ENCODE assay signal across 14 cellular contexts in the genomic region with DNA sequence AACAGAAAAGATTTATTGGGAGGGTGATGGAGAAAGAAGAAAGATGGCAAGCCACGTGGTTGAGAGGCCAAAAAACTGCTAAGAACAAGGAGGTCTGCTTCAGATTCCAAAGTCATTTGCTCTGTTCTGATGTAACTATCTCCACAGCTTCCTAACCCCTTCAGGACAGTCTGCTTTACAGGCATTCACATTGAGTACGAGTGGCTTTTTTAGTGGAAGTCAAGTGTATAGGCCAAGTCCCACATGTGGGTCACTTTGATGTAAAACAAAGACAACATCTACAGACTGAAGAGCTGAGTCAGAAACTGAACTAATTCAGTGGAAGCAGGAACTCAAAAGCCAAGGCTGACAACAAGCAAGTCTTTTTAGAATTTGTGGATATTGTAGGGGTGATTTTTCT.
DNase-seq lines count a peak whose midpoint lies in the region; ATAC-seq and TF ChIP-seq lines count a peak whose summit lies in the region.
"Had no signal": no experiment of that assay in that cellular context is flagged by ENCODE, and none has a peak within 500 bp of the region (broad histone marks: within the 10 kb centered on the region; RNA-seq: fewer than 3 reads in every experiment).

No MANE protein-coding gene starts in this region.

- ATAC-seq in lung (ENCODE audit: insufficient read depth, low FRiP score) (no peak), upper lobe of right lung (peak; percentile 48), lower lobe of right lung (no peak)
- ATAC-seq: A549; CD8-positive, alpha-beta T cell had no signal

- intact Hi-C loops in upper lobe of right lung (cut with DNase I) (no loop called here), lower lobe of right lung (cut with DNase I) (no loop called here)

- H3K27ac ChIP-seq in endodermal cell (ENCODE audit: low read depth, low read length), result no peak overlapping the region
- no peak overlapping the region for H3K27ac ChIP-seq in lung (ENCODE audit: low read depth in 1 of 2, low read length in 1 of 2)
- no peak overlapping the region for H3K27ac ChIP-seq in upper lobe of right lung
- H3K27ac ChIP-seq in lower lobe of right lung, result no peak overlapping the region
- H3K27ac ChIP-seq: A549 had no signal

- H3K36me3 ChIP-seq in endodermal cell (ENCODE audit: control insufficient read depth, insufficient read depth, low read length) (no peaks in the 10 kb centered on the region), lung (ENCODE audit: control insufficient read depth in 2 of 2, insufficient read depth in 2 of 2, low read length in 2 of 2) (no peaks in the 10 kb centered on the region), upper lobe of right lung (no peaks in the 10 kb centered on the region), lower lobe of right lung (no peaks in the 10 kb centered on the region)

- H3K27ac Mint-ChIP-seq in HFFc6 (peak overlapping the region; percentile 90), endodermal cell (no peak overlapping the region)
- H3K27ac Mint-ChIP-seq in activated CD4-positive, alpha-beta memory T cell treated with anti-CD3 and anti-CD28 coated beads, Interleukin-2, amount 10 ng/mL, durations not matched to agents 7 days and 5 days, result no peak overlapping the region
- H3K27ac Mint-ChIP-seq: CD14-positive monocyte; CD8-positive, alpha-beta T cell had no signal

- H3K4me1 Mint-ChIP-seq in HFFc6 (ENCODE audit: low read depth) (peaks cover 85% of the 10 kb centered on the region), endodermal cell (peaks cover 49% of the 10 kb centered on the region)
- H3K4me1 Mint-ChIP-seq in activated CD4-positive, alpha-beta memory T cell treated with anti-CD3 and anti-CD28 coated beads, Interleukin-2, amount 10 ng/mL, durations not matched to agents 7 days and 5 days, result no peaks in the 10 kb centered on the region

- H3K4me3 ChIP-seq in endodermal cell (ENCODE audit: low read length) (no peak overlapping the region), lung (no peak overlapping the region), upper lobe of right lung (no peak overlapping the region), lower lobe of right lung (no peak overlapping the region)
- H3K4me3 ChIP-seq: A549 had no signal

- H3K9me3 Mint-ChIP-seq in HFFc6, result 0 out of 2 replicates have a peak, but pooled peaks cover 3% of the 10 kb centered on the region
- H3K9me3 Mint-ChIP-seq in endodermal cell, result peaks cover 3% of the 10 kb centered on the region
- no peaks in the 10 kb centered on the region for H3K9me3 Mint-ChIP-seq in activated CD4-positive, alpha-beta memory T cell treated with anti-CD3 and anti-CD28 coated beads, Interleukin-2, amount 10 ng/mL, durations not matched to agents 7 days and 5 days
- H3K9me3 Mint-ChIP-seq: CD8-positive, alpha-beta T cell had no signal

- H3K27me3 ChIP-seq in endodermal cell (ENCODE audit: control insufficient read depth, insufficient read depth, low read length, poor library complexity, severe bottlenecking), result no peaks in the 10 kb centered on the region
- no peaks in the 10 kb centered on the region for H3K27me3 ChIP-seq in lung (ENCODE audit: control insufficient read depth, insufficient read depth)
- no peaks in the 10 kb centered on the region for H3K27me3 ChIP-seq in upper lobe of right lung
- H3K27me3 ChIP-seq in lower lobe of right lung (ENCODE audit: low read depth), result no peaks in the 10 kb centered on the region

- TF ChIP-seq CTCF in HFFc6 (IDR thresholded peaks at IDR 0.05) (no peak), endodermal cell (conservative IDR thresholded peaks at IDR 0.05) (no peak), lung (IDR thresholded peaks at IDR 0.05; ENCODE audit: control extremely low read depth, extremely low read depth) (no peak), upper lobe of right lung (IDR thresholded peaks at IDR 0.05) (no peak), lower lobe of right lung (IDR thresholded peaks at IDR 0.05) (no peak), GM10266 (IDR thresholded peaks at IDR 0.05; ENCODE audit: control insufficient read depth, insufficient read depth, low read depth, missing control alignments) (no peak)

- POLR2A ChIA-PET in activated CD4-positive, alpha-beta memory T cell treated with anti-CD3 and anti-CD28 coated beads, Interleukin-2, amount 10 ng/mL, durations not matched to agents 7 days and 5 days (lab: Charles Lee), result no interaction called here

- H3K9ac ChIP-seq in endodermal cell (ENCODE audit: extremely low read depth, low read length, poor library complexity, severe bottlenecking), result no peak overlapping the region

- CTCF ChIA-PET in activated CD4-positive, alpha-beta memory T cell treated with anti-CD3 and anti-CD28 coated beads, Interleukin-2, amount 10 ng/mL, durations not matched to agents 7 days and 5 days (lab: Charles Lee), result no interaction called here

- H3K9me3 ChIP-seq in endodermal cell (ENCODE audit: control insufficient read depth, low read length) (peaks cover 9% of the 10 kb centered on the region), lung (ENCODE audit: control insufficient read depth in 2 of 2, insufficient read depth in 1 of 2, low read length in 1 of 2) (no peaks in the 10 kb centered on the region), upper lobe of right lung (no peaks in the 10 kb centered on the region), lower lobe of right lung (no peaks in the 10 kb centered on the region)
- H3K9me3 ChIP-seq: A549 had no signal

- WGBS in endodermal cell (ENCODE audit: insufficient coverage in 1 of 2, insufficient read length in 1 of 2), 2 experiments, result 88 to 98% methylated on average over 1 to 2 of the region's 2 CpGs
- WGBS in lung, 2 donors, result 62 to 92% methylated on average over 2 of the region's 2 CpGs

- H3K36me3 Mint-ChIP-seq in HFFc6 (ENCODE audit: low read depth) (peaks cover 12% of the 10 kb centered on the region), endodermal cell (ENCODE audit: low read depth) (peaks cover 2% of the 10 kb centered on the region)
- H3K36me3 Mint-ChIP-seq in activated CD4-positive, alpha-beta memory T cell treated with anti-CD3 and anti-CD28 coated beads, Interleukin-2, amount 10 ng/mL, durations not matched to agents 7 days and 5 days (ENCODE audit: low read depth), result no peaks in the 10 kb centered on the region
- H3K36me3 Mint-ChIP-seq: CD14-positive monocyte; CD8-positive, alpha-beta T cell had no signal

- DNase-seq in HFFc6 (peak; percentile 38), endodermal cell (peak; percentile 6), lung (ENCODE audit: low spot score) (peak; percentile 10), upper lobe of right lung (no peak), lower lobe of right lung (no peak), GM10266 (ENCODE audit: extremely low spot score) (no peak)
- no peak for DNase-seq in activated CD4-positive, alpha-beta memory T cell treated with anti-CD3 and anti-CD28 coated beads, Interleukin-2, amount 10 ng/mL, durations not matched to agents 7 days and 5 days
- DNase-seq: CD8-positive, alpha-beta T cell; COR-L47; DMS153; HCEC 1CT; KG1 had no signal

- H3K27me3 Mint-ChIP-seq in HFFc6 (ENCODE audit: insufficient read depth), result peaks cover 2% of the 10 kb centered on the region; the same call in 1 of the 2 replicates
- H3K27me3 Mint-ChIP-seq in endodermal cell (ENCODE audit: insufficient read depth), result no peaks in the 10 kb centered on the region
- H3K27me3 Mint-ChIP-seq in activated CD4-positive, alpha-beta memory T cell treated with anti-CD3 and anti-CD28 coated beads, Interleukin-2, amount 10 ng/mL, durations not matched to agents 7 days and 5 days, result peaks cover 7% of the 10 kb centered on the region

- no peak overlapping the region for H3K4me3 Mint-ChIP-seq in HFFc6
- H3K4me3 Mint-ChIP-seq in endodermal cell, result no peak overlapping the region
- no peak overlapping the region for H3K4me3 Mint-ChIP-seq in activated CD4-positive, alpha-beta memory T cell treated with anti-CD3 and anti-CD28 coated beads, Interleukin-2, amount 10 ng/mL, durations not matched to agents 7 days and 5 days
- H3K4me3 Mint-ChIP-seq: CD14-positive monocyte; CD8-positive, alpha-beta T cell had no signal

- H3K4me1 ChIP-seq in endodermal cell (ENCODE audit: control insufficient read depth, insufficient read depth, low read length) (peaks cover 17% of the 10 kb centered on the region), lung (ENCODE audit: control insufficient read depth in 2 of 2, insufficient read depth in 2 of 2, low read length in 2 of 2) (no peaks in the 10 kb centered on the region), upper lobe of right lung (no peaks in the 10 kb centered on the region), lower lobe of right lung (no peaks in the 10 kb centered on the region)

Comparison
In these comparisons a context has a peak if more than half of its experiments do, and no peak if none do; other contexts are left out.
1. DNase-seq: peak in HFFc6 (single experiment), endodermal cell (single experiment) and lung (single experiment); none in upper lobe of right lung (single experiment), lower lobe of right lung (single experiment), GM10266 (single experiment) and activated CD4-positive, alpha-beta memory T cell treated with anti-CD3 and anti-CD28 coated beads, Interleukin-2, amount 10 ng/mL, durations not matched to agents 7 days and 5 days (single experiment).